9 cellular contexts compared by ENCODE assay signal in the genomic region with DNA sequence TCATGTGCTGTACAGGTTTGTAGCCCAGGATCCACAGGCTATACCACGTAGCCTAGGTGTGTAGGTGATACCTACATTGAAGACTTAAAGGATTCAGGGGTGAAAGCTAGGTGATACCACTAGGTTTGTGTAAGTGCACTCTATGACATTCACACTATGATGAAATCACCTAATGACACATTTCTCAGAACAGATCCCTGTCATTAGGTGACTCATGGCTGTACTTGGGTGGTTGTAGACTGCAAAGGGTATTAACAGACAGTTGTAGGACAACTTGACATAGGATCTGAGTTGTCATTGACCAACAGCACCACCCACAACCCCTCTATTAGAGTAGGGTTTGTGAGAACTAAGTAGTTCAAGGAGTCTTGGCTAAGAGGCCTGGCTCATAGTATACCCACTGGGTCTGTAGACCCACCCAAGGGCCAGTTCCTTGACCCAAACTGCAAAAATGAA. TPM values are rescaled to one million over a fixed set of nuclear protein-coding genes. Genes with fewer than 3 reads are reported as not detected.
A peak's percentile ranks its signal among the peaks of the same experiment; 100 is the strongest.
DNase-seq lines count a peak whose midpoint lies in the region; ATAC-seq, FAIRE-seq and TF ChIP-seq lines count a peak whose summit lies in the region.
"Had no signal": no experiment of that assay in that cellular context is flagged by ENCODE, and none has a peak within 500 bp of the region (broad histone marks: within the 10 kb centered on the region; RNA-seq: fewer than 3 reads in every experiment).

No MANE protein-coding gene starts in this region.

- peak overlapping the region; percentile 63 for H3K27ac Mint-ChIP-seq in activated naive CD4-positive, alpha-beta T cell treated with anti-CD3 and anti-CD28 coated beads, Interleukin-2, amount 50 U/mL, for 24 hours
- H3K27ac Mint-ChIP-seq in osteocyte (ENCODE audit: unreplicated experiment), result no peak overlapping the region

- no peak for FAIRE-seq in small intestine (lab: Jason Lieb, UNC)
- FAIRE-seq: keratinocyte had no signal

- peaks cover 12% of the 10 kb centered on the region for H3K9me3 Mint-ChIP-seq in activated naive CD4-positive, alpha-beta T cell treated with anti-CD3 and anti-CD28 coated beads, Interleukin-2, amount 50 U/mL, for 24 hours
- H3K9me3 Mint-ChIP-seq in osteocyte (ENCODE audit: unreplicated experiment), result no peaks in the 10 kb centered on the region

- H3K4me3 ChIP-seq in small intestine (ENCODE audit: low read depth in 1 of 2, low read length in 2 of 2), result no peak overlapping the region

- DNase-seq in activated CD4-positive, alpha-beta T cell treated with anti-CD3 and anti-CD28 coated beads for 48 hours, result peak; percentile 38
- no peak for DNase-seq in activated CD4-positive, alpha-beta T cell treated with anti-CD3 and anti-CD28 coated beads, Interleukin-2, amount 50 U/mL, for 4 hours
- peak; percentile 57 for DNase-seq in small intestine
- DNase-seq in osteocyte (ENCODE audit: extremely low spot score, unreplicated experiment), result no peak
- no peak for DNase-seq in SW 1271 (lab: John Stamatoyannopoulos, UW)
- no peak for DNase-seq in AG08396 (ENCODE audit: low spot score)

- H3K4me1 ChIP-seq in small intestine (ENCODE audit: control insufficient read depth in 2 of 2, insufficient read depth in 1 of 2, low read depth in 1 of 2, low read length in 1 of 2), result peaks cover 0 to 1% of the 10 kb centered on the region in 2 donors

- peaks cover 48% of the 10 kb centered on the region for H3K4me1 Mint-ChIP-seq in activated naive CD4-positive, alpha-beta T cell treated with anti-CD3 and anti-CD28 coated beads, Interleukin-2, amount 50 U/mL, for 24 hours
- no peaks in the 10 kb centered on the region for H3K4me1 Mint-ChIP-seq in osteocyte (ENCODE audit: unreplicated experiment)

- H3K4me3 Mint-ChIP-seq in activated naive CD4-positive, alpha-beta T cell treated with anti-CD3 and anti-CD28 coated beads, Interleukin-2, amount 50 U/mL, for 24 hours, result peak overlapping the region; percentile 37
- no peak overlapping the region for H3K4me3 Mint-ChIP-seq in osteocyte (ENCODE audit: unreplicated experiment)

- no peak overlapping the region for H3K27ac ChIP-seq in small intestine (ENCODE audit: low read depth in 1 of 2, low read length in 1 of 2)

- peak; percentile 53 for ATAC-seq in HG03565 (IDR thresholded peaks at IDR 0.05; ENCODE audit: unreplicated experiment)

- no peaks in the 10 kb centered on the region for H3K27me3 Mint-ChIP-seq in activated naive CD4-positive, alpha-beta T cell treated with anti-CD3 and anti-CD28 coated beads, Interleukin-2, amount 50 U/mL, for 24 hours
- H3K27me3 Mint-ChIP-seq in osteocyte (ENCODE audit: unreplicated experiment), result no peaks in the 10 kb centered on the region

- no peak for TF ChIP-seq CTCF in osteocyte (IDR thresholded peaks at IDR 0.05)

- H3K36me3 ChIP-seq in small intestine (ENCODE audit: control insufficient read depth in 2 of 2, insufficient read depth in 2 of 2, low read length in 2 of 2), result no peaks in the 10 kb centered on the region

- WGBS in small intestine, 3 donors, result 97 to 100% (median 97%) methylated on average over 1 of the region's 1 CpG

- peaks cover 2% of the 10 kb centered on the region for H3K36me3 Mint-ChIP-seq in activated naive CD4-positive, alpha-beta T cell treated with anti-CD3 and anti-CD28 coated beads, Interleukin-2, amount 50 U/mL, for 24 hours
- no peaks in the 10 kb centered on the region for H3K36me3 Mint-ChIP-seq in osteocyte (ENCODE audit: unreplicated experiment)

- no peaks in the 10 kb centered on the region for H3K9me3 ChIP-seq in small intestine (ENCODE audit: control insufficient read depth, low read depth)

- no peaks in the 10 kb centered on the region for H3K27me3 ChIP-seq in small intestine (ENCODE audit: control insufficient read depth in 2 of 2, insufficient read depth in 2 of 2, low read length in 2 of 2)

RNA-seq across cellular contexts. Expression of gene SMCHD1, which starts 27.7 kb away (rescaled TPM):
- polyA plus RNA-seq in small intestine, result 10 to 100 TPM; 11.2 to 14.6 (median 14.1) TPM
- 55.8 and 58.1 TPM in 2 replicates for total RNA-seq in osteocyte

RNA-seq across cellular contexts. Expression of gene NDC80, which starts 56.5 kb away (rescaled TPM):
- polyA plus RNA-seq in small intestine, result 10 to 100 TPM in 1 of 3 donors, under 1 TPM in 2; 0.81 to 16.0 (median 0.89) TPM
- 7.9 and 9.4 TPM in 2 replicates for total RNA-seq in osteocyte

RNA-seq across cellular contexts. Expression of gene METTL4, which starts 56.5 kb away (rescaled TPM):
- 1 to 10 TPM; 5.1 to 8.6 (median 6.7) TPM for polyA plus RNA-seq in small intestine
- 10.8 and 12.8 TPM in 2 replicates for total RNA-seq in osteocyte

Comparison
In these comparisons a context has a peak if more than half of its experiments do, and no peak if none do; other contexts are left out.
1. DNase-seq: peak in activated CD4-positive, alpha-beta T cell treated with anti-CD3 and anti-CD28 coated beads for 48 hours (single experiment) and small intestine (single experiment); none in activated CD4-positive, alpha-beta T cell treated with anti-CD3 and anti-CD28 coated beads, Interleukin-2, amount 50 U/mL, for 4 hours (0 of 2), osteocyte (single experiment), SW 1271 (0 of 2) and AG08396 (single experiment).